ENCODE assay signal across 8 cellular contexts in the genomic region with DNA sequence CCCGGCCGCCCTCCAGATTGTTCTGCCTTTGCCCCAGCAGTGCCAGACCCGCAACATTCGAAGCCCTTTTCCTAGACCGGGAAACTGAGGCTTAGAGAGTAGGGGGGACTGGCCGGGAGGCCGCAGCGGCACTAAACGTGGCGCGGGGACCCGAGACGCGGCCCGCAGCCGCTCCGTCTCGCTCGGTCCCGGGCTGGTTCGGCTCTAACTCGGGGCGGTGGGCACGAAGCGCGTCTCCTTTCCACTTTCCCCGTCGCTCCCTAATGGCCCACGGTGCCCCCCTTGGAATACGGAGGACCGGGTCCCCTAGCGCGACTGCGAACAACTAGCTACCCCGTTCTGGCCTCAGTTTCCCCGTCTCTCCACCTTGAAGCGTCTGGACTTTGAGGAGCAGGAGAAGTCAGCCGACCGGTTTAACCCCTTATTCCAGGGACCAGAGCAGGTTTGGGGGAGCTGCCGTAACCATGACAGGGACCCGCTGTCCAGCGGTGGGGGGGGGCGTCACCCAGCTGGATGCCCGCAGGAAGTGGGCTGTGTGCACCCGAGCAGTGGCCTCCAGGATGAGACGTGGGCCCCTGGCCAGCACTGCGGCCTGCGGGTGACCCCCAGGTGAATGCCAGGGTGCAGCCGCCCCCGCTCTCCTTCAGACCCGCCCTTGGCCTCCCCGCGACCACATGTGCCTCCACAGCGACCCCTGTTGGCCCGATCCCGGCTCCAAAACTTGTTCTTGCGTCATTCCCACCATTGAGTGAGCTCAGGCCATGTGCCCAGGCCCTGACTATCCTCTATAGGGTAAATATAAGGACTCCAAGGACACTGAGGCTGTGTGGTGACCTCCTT. TPM values are rescaled to one million over a fixed set of nuclear protein-coding genes. Genes with fewer than 3 reads are reported as not detected.
DNase-seq lines count a peak whose midpoint lies in the region; ATAC-seq and TF ChIP-seq lines count a peak whose summit lies in the region.

No MANE protein-coding gene starts in this region.

- H3K9me3 Mint-ChIP-seq in natural killer cell treated with Interleukin-12 subunit alpha and Interleukin-12 subunit beta and Interleukin-15 and Interleukin-18, amount 100 ng/mL, for 72 hours = no peaks in the 10 kb centered on the region
- no peaks in the 10 kb centered on the region for H3K9me3 Mint-ChIP-seq in stimulated activated naive B cell treated with anti-CD40 and anti-IgM and Interleukin-4, amounts not matched to agents 10 μg/mL and 1 μg/mL and 100 μg/mL, for 72 hours

- peak; percentile 32 for ATAC-seq in RWPE2 (ENCODE audit: low read depth)
- peak; percentile 55 to 65 for ATAC-seq in natural killer cell treated with Interleukin-12 subunit alpha and Interleukin-12 subunit beta and Interleukin-15 and Interleukin-18, amount 100 ng/mL, for 72 hours
- ATAC-seq in stimulated activated naive B cell treated with anti-CD40 and anti-IgM and Interleukin-4, amounts not matched to agents 10 μg/mL and 1 μg/mL and 100 μg/mL, for 72 hours (replicated peaks) = peak; percentile 62 to 71
- no peak for ATAC-seq in GM18502 (IDR thresholded peaks at IDR 0.05; ENCODE audit: poor library complexity, unreplicated experiment)

- DNase-seq in AG20443 (ENCODE audit: low spot score) = peak; percentile 92
- DNase-seq in RWPE2 (ENCODE audit: low spot score) = peak; percentile 84
- peak; percentile 35 for DNase-seq in activated gamma-delta T cell (lab: John Stamatoyannopoulos, UW)
- peak; percentile 89 for DNase-seq in fibroblast of the aortic adventitia (ENCODE audit: low read depth)
- peak; percentile 83 for DNase-seq in natural killer cell treated with Interleukin-12 subunit alpha and Interleukin-12 subunit beta and Interleukin-15 and Interleukin-18, amount 100 ng/mL, for 72 hours (ENCODE audit: low spot score)
- DNase-seq in stimulated activated naive B cell treated with anti-CD40 and anti-IgM and Interleukin-4, amounts not matched to agents 10 μg/mL and 1 μg/mL and 100 μg/mL, for 72 hours = peak; percentile 68

- H3K36me3 Mint-ChIP-seq in natural killer cell treated with Interleukin-12 subunit alpha and Interleukin-12 subunit beta and Interleukin-15 and Interleukin-18, amount 100 ng/mL, for 72 hours = no peaks in the 10 kb centered on the region
- no peaks in the 10 kb centered on the region for H3K36me3 Mint-ChIP-seq in stimulated activated naive B cell treated with anti-CD40 and anti-IgM and Interleukin-4, amounts not matched to agents 10 μg/mL and 1 μg/mL and 100 μg/mL, for 72 hours

- H3K27ac ChIP-seq in HEK293 (ENCODE audit: extremely low read depth, low read depth, low read length) = peak overlapping the region; percentile 96
- H3K27ac ChIP-seq in RWPE2 (ENCODE audit: poor library complexity, severe bottlenecking) = peak overlapping the region; percentile 93

- no peaks in the 10 kb centered on the region for H3K27me3 ChIP-seq in RWPE2 (ENCODE audit: insufficient read depth, poor library complexity, severe bottlenecking)

- H3K36me3 ChIP-seq in HEK293 (ENCODE audit: control insufficient read depth in 2 of 2, insufficient read depth in 1 of 2, low read length in 2 of 2) (peaks cover 0 to 20% of the 10 kb centered on the region in 2 experiments; a peak in 2 of 3 replicates), RWPE2 (ENCODE audit: low read depth) (peaks cover 26% of the 10 kb centered on the region)

- H3K4me1 Mint-ChIP-seq in natural killer cell treated with Interleukin-12 subunit alpha and Interleukin-12 subunit beta and Interleukin-15 and Interleukin-18, amount 100 ng/mL, for 72 hours (ENCODE audit: low read depth in 2 of 2) = peaks cover 18 to 29% of the 10 kb centered on the region in 2 donors
- peaks cover 21 to 25% of the 10 kb centered on the region in 2 donors for H3K4me1 Mint-ChIP-seq in stimulated activated naive B cell treated with anti-CD40 and anti-IgM and Interleukin-4, amounts not matched to agents 10 μg/mL and 1 μg/mL and 100 μg/mL, for 72 hours

- peak overlapping the region in 1 of 2 donors; percentile 69 for H3K27ac Mint-ChIP-seq in natural killer cell treated with Interleukin-12 subunit alpha and Interleukin-12 subunit beta and Interleukin-15 and Interleukin-18, amount 100 ng/mL, for 72 hours
- H3K27ac Mint-ChIP-seq in stimulated activated naive B cell treated with anti-CD40 and anti-IgM and Interleukin-4, amounts not matched to agents 10 μg/mL and 1 μg/mL and 100 μg/mL, for 72 hours = peak overlapping the region; percentile 80

- H3K9me3 ChIP-seq in HEK293 (ENCODE audit: control insufficient read depth, insufficient read depth, low read depth, low read length) (no peaks in the 10 kb centered on the region), RWPE2 (ENCODE audit: severe bottlenecking) (no peaks in the 10 kb centered on the region)

- POLR2A ChIA-PET in HEK293 (lab: Yijun Ruan, JAX) = interaction anchor here (0.6 to 3.2 kb wide), 14 partner anchors 9 to 130 kb away, joined by 3 to 21 read pairs (median 4); partner anchors contain the start of gene GGA1

- peak overlapping the region; percentile 76 for H3K4me3 Mint-ChIP-seq in natural killer cell treated with Interleukin-12 subunit alpha and Interleukin-12 subunit beta and Interleukin-15 and Interleukin-18, amount 100 ng/mL, for 72 hours
- peak overlapping the region; percentile 77 for H3K4me3 Mint-ChIP-seq in stimulated activated naive B cell treated with anti-CD40 and anti-IgM and Interleukin-4, amounts not matched to agents 10 μg/mL and 1 μg/mL and 100 μg/mL, for 72 hours

- CTCF ChIA-PET in HEK293 (lab: Yijun Ruan, JAX) = interaction anchor here (0.6 to 10.7 kb wide), 18 partner anchors 9 to 1038 kb away, joined by 3 to 608 read pairs (median 5); no protein-coding TSS in a partner anchor

- H3K4me1 ChIP-seq in HEK293 (ENCODE audit: control insufficient read depth, insufficient read depth, low read length) (peaks cover 12% of the 10 kb centered on the region), RWPE2 (ENCODE audit: insufficient read depth, poor library complexity, severe bottlenecking) (peaks cover 28% of the 10 kb centered on the region)

- peak overlapping the region; percentile 69 for H3K4me3 ChIP-seq in HEK293 (ENCODE audit: low read depth, low read length)
- H3K4me3 ChIP-seq in RWPE2 (ENCODE audit: severe bottlenecking) = peak overlapping the region; percentile 98
- H3K4me3 ChIP-seq in fibroblast of the aortic adventitia (ENCODE audit: low read depth, low read length) = peak overlapping the region; percentile 88

- peaks cover 30 to 36% of the 10 kb centered on the region in 2 donors for H3K27me3 Mint-ChIP-seq in natural killer cell treated with Interleukin-12 subunit alpha and Interleukin-12 subunit beta and Interleukin-15 and Interleukin-18, amount 100 ng/mL, for 72 hours
- peaks cover 54 to 61% of the 10 kb centered on the region in 2 donors for H3K27me3 Mint-ChIP-seq in stimulated activated naive B cell treated with anti-CD40 and anti-IgM and Interleukin-4, amounts not matched to agents 10 μg/mL and 1 μg/mL and 100 μg/mL, for 72 hours

- peak; percentile 94 for TF ChIP-seq CTCF in HEK293 (tag by site-specific recombination; IDR thresholded peaks at IDR 0.05)
- peak; percentile 93 for TF ChIP-seq CTCF in RWPE2 (IDR thresholded peaks at IDR 0.05; ENCODE audit: poor library complexity, severe bottlenecking)
- TF ChIP-seq CTCF in fibroblast of the aortic adventitia (IDR thresholded peaks at IDR 0.05; ENCODE audit: insufficient read depth, low read length) = peak; percentile 83

RNA-seq across cellular contexts. Expression of gene CDC42EP1, which starts 1.1 kb away (rescaled TPM):
- 18.9 and 30.3 TPM in 2 replicates for total RNA-seq in fibroblast of the aortic adventitia (ENCODE audit: low replicate concordance)
- 1 to 10 TPM; 1.9 to 3.5 TPM for total RNA-seq in natural killer cell treated with Interleukin-12 subunit alpha and Interleukin-12 subunit beta and Interleukin-15 and Interleukin-18, amount 100 ng/mL, for 72 hours

RNA-seq across cellular contexts. Expression of gene LGALS2, which starts 18.5 kb away (rescaled TPM):
- total RNA-seq in fibroblast of the aortic adventitia (ENCODE audit: low replicate concordance) = not detected in 2 replicates
- total RNA-seq in natural killer cell treated with Interleukin-12 subunit alpha and Interleukin-12 subunit beta and Interleukin-15 and Interleukin-18, amount 100 ng/mL, for 72 hours = not detected

RNA-seq across cellular contexts. Expression of gene CARD10, which starts 42.2 kb away (rescaled TPM):
- 5.8 and 13.1 TPM in 2 replicates for total RNA-seq in fibroblast of the aortic adventitia (ENCODE audit: low replicate concordance)
- under 1 TPM; 0.38 to 0.53 TPM for total RNA-seq in natural killer cell treated with Interleukin-12 subunit alpha and Interleukin-12 subunit beta and Interleukin-15 and Interleukin-18, amount 100 ng/mL, for 72 hours

RNA-seq across cellular contexts. Expression of gene GGA1, which starts 47.2 kb away (rescaled TPM):
- total RNA-seq in fibroblast of the aortic adventitia (ENCODE audit: low replicate concordance) = 12.0 and 35.0 TPM in 2 replicates
- 100 to 1,000 TPM in 1 of 2 donors, 10 to 100 TPM in 1; 85.5 to 142 TPM for total RNA-seq in natural killer cell treated with Interleukin-12 subunit alpha and Interleukin-12 subunit beta and Interleukin-15 and Interleukin-18, amount 100 ng/mL, for 72 hours

Comparison
In these comparisons a context has a peak if more than half of its experiments do, and no peak if none do; other contexts are left out.
1. DNase-seq: peak in every context shown above with its lines; median percentile 92 in AG20443; 89 in fibroblast of the aortic adventitia; 84 in RWPE2; 83 in natural killer cell treated with Interleukin-12 subunit alpha and Interleukin-12 subunit beta and Interleukin-15 and Interleukin-18, amount 100 ng/mL, for 72 hours; 68 in stimulated activated naive B cell treated with anti-CD40 and anti-IgM and Interleukin-4, amounts not matched to agents 10 μg/mL and 1 μg/mL and 100 μg/mL, for 72 hours; 35 in activated gamma-delta T cell.